In the genomic region with DNA sequence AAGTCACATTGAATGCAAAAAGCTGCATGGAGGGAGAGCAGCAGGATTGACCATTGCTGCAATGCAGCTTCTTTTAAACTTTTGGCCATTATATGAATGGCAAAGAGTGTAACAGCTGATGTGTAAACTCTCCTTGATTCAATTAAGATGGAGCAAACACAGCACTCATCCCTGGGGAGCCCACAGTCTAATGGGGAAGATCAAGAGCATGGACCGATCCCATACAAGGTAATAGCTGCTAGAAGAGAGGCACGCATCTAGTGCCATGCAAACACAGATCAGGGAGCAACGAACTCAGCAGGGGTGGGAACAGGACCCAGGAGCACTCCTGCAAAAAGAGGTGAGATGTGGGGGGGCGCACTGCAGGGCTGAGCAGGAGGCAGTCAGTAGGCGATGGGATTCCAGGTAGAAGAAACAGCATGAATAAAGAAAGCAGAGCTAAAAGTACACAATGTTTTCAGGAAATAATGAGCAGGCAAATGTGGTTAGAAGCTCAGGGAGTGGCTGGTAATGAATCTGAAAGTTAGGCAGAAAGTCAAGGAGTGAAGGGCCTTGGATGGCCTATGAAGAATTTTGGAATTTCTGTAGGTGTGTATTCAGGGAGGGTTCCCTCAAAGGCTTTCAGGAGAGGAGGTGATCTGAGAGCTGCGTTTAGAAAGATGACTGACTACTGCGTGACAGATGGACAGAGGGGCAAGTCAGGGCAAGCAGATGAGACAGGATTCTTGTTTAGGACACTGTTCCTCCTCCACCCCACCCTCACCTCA, we compare ENCODE assay signal across 12 cellular contexts. TPM values are rescaled to one million over a fixed set of nuclear protein-coding genes. Genes with fewer than 3 reads are reported as not detected.
DNase-seq lines count a peak whose midpoint lies in the region; ATAC-seq and TF ChIP-seq lines count a peak whose summit lies in the region.
"Had no signal": no experiment of that assay in that cellular context is flagged by ENCODE, and none has a peak within 500 bp of the region (broad histone marks: within the 10 kb centered on the region; RNA-seq: fewer than 3 reads in every experiment).

No MANE protein-coding gene starts in this region.

- no peaks in the 10 kb centered on the region for H3K36me3 ChIP-seq in suprapubic skin

- H3K4me3 ChIP-seq in suprapubic skin, result no peak overlapping the region

- H3K9me3 ChIP-seq in suprapubic skin, result no peaks in the 10 kb centered on the region

- WGBS in suprapubic skin, result 51% methylated on average over 7 of the region's 7 CpGs

- peaks cover 50% of the 10 kb centered on the region for H3K4me1 ChIP-seq in suprapubic skin

- H3K27me3 ChIP-seq in suprapubic skin, result no peaks in the 10 kb centered on the region

- TF ChIP-seq CTCF in suprapubic skin (IDR thresholded peaks at IDR 0.05), result no peak

- intact Hi-C loops in left colon (cut with DNase I, micrococcal nuclease), result loop anchor here in 1 of 2 donors (10.0 kb wide), 1 partner anchor 74 kb away; no protein-coding TSS in a partner anchor

- DNase-seq in NCI-H1092 treated with DMSO at 0.1 percent for 48 hours (lab: John Stamatoyannopoulos, UW) (peak; percentile 9), NCI-H1092 (lab: John Stamatoyannopoulos, UW) (no peak), SW480 (ENCODE audit: low spot score) (peak; percentile 42), left colon (no peak), suprapubic skin (ENCODE audit: low spot score in 2 of 2) (no peak), NCI-H1048 (lab: John Stamatoyannopoulos, UW) (no peak)
- DNase-seq: activated CD4-positive, alpha-beta T cell treated with anti-CD3 and anti-CD28 coated beads, Interleukin-2, amount 10 ng/mL, durations not matched to agents 24 days and 14 days; NCI-H2171 treated with DMSO at 0.1 percent for 48 hours; stimulated activated CD4-positive, alpha-beta T cell treated with anti-CD3 and anti-CD28 coated beads, Interleukin-12 subunit alpha, Interleukin-12 subunit beta, amount 100 ng/mL, for 4 hours; stimulated activated naive CD4-positive, alpha-beta T cell treated with Interleukin-2 at 50 U/mL for 16 hours had no signal

- H3K27ac ChIP-seq in suprapubic skin, result peak overlapping the region; percentile 92

- no peak for TF ChIP-seq POLR2A in suprapubic skin (IDR thresholded peaks at IDR 0.05)

- TF ChIP-seq EP300 in suprapubic skin (IDR thresholded peaks at IDR 0.05), result no peak

- ATAC-seq in left colon, result peak; percentile 44
- ATAC-seq in GM18870 (IDR thresholded peaks at IDR 0.05; ENCODE audit: unreplicated experiment), result no peak
- no peak for ATAC-seq in GM21786 (IDR thresholded peaks at IDR 0.05; ENCODE audit: unreplicated experiment)

RNA-seq across cellular contexts. Expression of a gene that starts 17.2 kb away (rescaled TPM):
- total RNA-seq in left colon (10 to 100 TPM; 19.9 to 26.9 TPM), suprapubic skin (100 to 1,000 TPM in 1 of 4 donors, 10 to 100 TPM in 3; 57.8 to 143 (median 80.8) TPM)

Comparison
In these comparisons a context has a peak if more than half of its experiments do, and no peak if none do; other contexts are left out.
1. DNase-seq: peak in NCI-H1092 treated with DMSO at 0.1 percent for 48 hours (single experiment) and SW480 (single experiment); none in NCI-H1092 (single experiment), left colon (0 of 2), suprapubic skin (0 of 2) and NCI-H1048 (single experiment).